Comparison of ENCODE assay signal across 18 cellular contexts in the genomic region with DNA sequence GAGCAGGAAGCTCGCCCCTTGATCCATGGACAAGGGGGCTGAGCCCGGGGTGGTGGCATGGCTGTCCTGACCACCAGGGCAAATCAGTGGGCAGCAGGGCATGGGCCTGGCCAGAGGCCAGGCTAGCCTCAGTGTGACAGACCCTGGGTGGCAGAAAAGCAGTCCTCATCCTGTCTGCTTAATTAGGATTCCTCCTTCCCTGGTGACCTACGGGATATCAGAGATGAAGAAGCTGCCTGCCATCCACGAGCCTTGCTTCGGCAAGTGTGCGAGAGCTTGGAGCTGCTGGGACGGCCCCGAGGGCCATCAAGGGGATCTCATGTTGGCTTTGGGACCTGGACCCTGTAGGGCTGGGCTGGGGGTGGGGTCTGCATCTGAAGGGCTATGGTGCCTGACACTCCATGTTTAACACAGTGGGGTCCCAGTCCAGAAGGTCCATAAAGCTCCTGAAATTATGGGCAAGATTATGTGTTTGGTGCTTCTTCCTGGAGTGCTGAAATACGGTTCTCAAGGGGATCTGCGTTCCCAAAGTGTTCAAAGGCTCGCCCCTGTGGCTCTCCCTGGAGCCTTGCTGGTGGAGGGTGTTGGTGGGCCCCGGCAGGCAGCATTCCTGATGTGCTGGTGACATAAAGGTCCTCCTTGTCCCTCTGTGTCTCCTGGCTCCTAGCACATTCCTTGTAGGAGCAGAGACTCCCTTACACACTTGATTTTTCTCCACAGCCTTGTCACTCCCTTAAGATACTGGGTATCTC. TPM values are rescaled to one million over a fixed set of nuclear protein-coding genes. Genes with fewer than 3 reads are reported as not detected.
"Had no signal": no experiment of that assay in that cellular context is flagged by ENCODE, and none has a peak within 500 bp of the region (broad histone marks: within the 10 kb centered on the region; RNA-seq: fewer than 3 reads in every experiment).

No MANE protein-coding gene starts in this region.

- H3K4me1 ChIP-seq: breast epithelium, neural progenitor cell had no signal

- H3K4me3 ChIP-seq: breast epithelium, dorsolateral prefrontal cortex, esophagus squamous epithelium, left ventricle myocardium inferior, neural progenitor cell, thyroid gland had no signal

- H3K9me3 ChIP-seq: breast epithelium, esophagus squamous epithelium, left ventricle myocardium inferior, thyroid gland had no signal

- H3K36me3 ChIP-seq: breast epithelium, esophagus squamous epithelium, left ventricle myocardium inferior, neural progenitor cell, thyroid gland had no signal

- DNase-seq: activated CD4-positive, alpha-beta T cell treated with anti-CD3 and anti-CD28 coated beads, Interleukin-2, amount 10 ng/mL, durations not matched to agents 7 days and 5 days; activated CD4-positive, CD25-positive, alpha-beta regulatory T cell; activated gamma-delta T cell; activated naive CD8-positive, alpha-beta T cell treated with anti-CD3 and anti-CD28 coated beads, Interleukin-2, amount 10 ng/mL, durations not matched to agents 7 days and 5 days; activated T-cell treated with anti-CD3 and anti-CD28 coated beads, Interleukin-2, amount 50 U/mL, for 24 hours; anterior cingulate cortex; esophagus squamous epithelium; mesendoderm; retina; stimulated activated CD4-positive, alpha-beta T cell treated with anti-CD3 and anti-CD28 coated beads, Interleukin-4, amount 100 ng/mL, for 4 hours; T-helper 17 cell; thyroid gland had no signal

- ATAC-seq: T-helper 17 cell had no signal

- H3K27me3 ChIP-seq: breast epithelium, thyroid gland had no signal

- H3K27ac ChIP-seq: breast epithelium, esophagus squamous epithelium, left ventricle myocardium inferior, neural progenitor cell, parathyroid adenoma had no signal

RNA-seq across cellular contexts. Expression of gene KCNIP3, which starts 52.6 kb away (rescaled TPM):
- total RNA-seq: activated CD4-positive, alpha-beta T cell treated with anti-CD3 and anti-CD28 coated beads, Interleukin-2, amount 10 ng/mL, durations not matched to agents 7 days and 5 days; activated CD8-positive, alpha-beta memory T cell treated with anti-CD3 and anti-CD28 coated beads for 36 hours; activated naive CD8-positive, alpha-beta T cell treated with anti-CD3 and anti-CD28 coated beads, Interleukin-2, amount 10 ng/mL, durations not matched to agents 7 days and 5 days; T-helper 17 cell had no signal
